Comparison of ENCODE assay signal across 18 cellular contexts in genomic region chr21:29133796-29134195, GRCh38. TPM values are rescaled to one million over a fixed set of nuclear protein-coding genes. Genes with fewer than 3 reads are reported as not detected.
DNase-seq lines count a peak whose midpoint lies in the region; ATAC-seq lines count a peak whose summit lies in the region.
"Had no signal": no experiment of that assay in that cellular context is flagged by ENCODE, and none has a peak within 500 bp of the region (broad histone marks: within the 10 kb centered on the region; RNA-seq: fewer than 3 reads in every experiment).

No MANE protein-coding gene starts in this region.

- H4K91ac ChIP-seq in trophoblast cell (ENCODE audit: low read depth, low read length), result no peak overlapping the region

- H2BK12ac ChIP-seq in trophoblast cell (ENCODE audit: low read length), result no peak overlapping the region

- no peak overlapping the region for H2BK5ac ChIP-seq in trophoblast cell (ENCODE audit: low read depth, low read length, poor library complexity)

- ATAC-seq in GM18868 (IDR thresholded peaks at IDR 0.05; ENCODE audit: unreplicated experiment) (no peak), HG02840 (IDR thresholded peaks at IDR 0.05; ENCODE audit: low FRiP score, unreplicated experiment) (no peak)
- ATAC-seq: PC-3 had no signal

- no peak overlapping the region for H3K27ac ChIP-seq in trophoblast cell (ENCODE audit: low read depth, low read length)
- H3K27ac ChIP-seq: 22Rv1, BLaER1, HL-60, KMS-11 had no signal

- H3K18ac ChIP-seq in trophoblast cell (ENCODE audit: low read length), result no peak overlapping the region

- H3K9ac ChIP-seq in trophoblast cell (ENCODE audit: low read length), result no peak overlapping the region
- H3K9ac ChIP-seq: BLaER1, KMS-11 had no signal

- H2AK5ac ChIP-seq in trophoblast cell (ENCODE audit: low read length), result no peak overlapping the region

- H4K8ac ChIP-seq in trophoblast cell (ENCODE audit: low read depth, low read length), result no peak overlapping the region

- H3K14ac ChIP-seq in trophoblast cell (ENCODE audit: low read length), result no peak overlapping the region

- H4K12ac ChIP-seq in trophoblast cell (ENCODE audit: low read depth, low read length), result no peak overlapping the region

- DNase-seq in NCI-H146 (lab: John Stamatoyannopoulos, UW) (peak; percentile 3), NCI-H146 treated with DMSO at 0.1 percent for 48 hours (lab: John Stamatoyannopoulos, UW; ENCODE audit: unreplicated experiment) (no peak), NCI-H69 (lab: John Stamatoyannopoulos, UW) (peak; percentile 18), iPS DF 4.7 (ENCODE audit: extremely low read depth, low spot score) (peak; percentile 33), trophoblast cell (peak; percentile 15 to 26)
- no peak for DNase-seq in effector CD8-positive, alpha-beta T cell (lab: John Stamatoyannopoulos, UW)
- DNase-seq: DMS 273 treated with DMSO at 0.1 percent for 48 hours, MG63, NCI-H1092 treated with DMSO at 0.1 percent for 48 hours, NCI-H187 treated with DMSO at 0.1 percent for 48 hours, NCI-H748 treated with DMSO at 0.1 percent for 48 hours, PC-3 had no signal

- no peaks in the 10 kb centered on the region for H3K36me3 ChIP-seq in trophoblast cell (ENCODE audit: control insufficient read depth in 1 of 2, insufficient read depth in 2 of 2, low read length in 2 of 2)
- H3K36me3 ChIP-seq: BLaER1, MG63 had no signal

- no peak overlapping the region for H3K4me3 ChIP-seq in trophoblast cell (ENCODE audit: low read depth, low read length)
- H3K4me3 ChIP-seq: BLaER1, MG63 had no signal

- H3K27me3 ChIP-seq in trophoblast cell (ENCODE audit: insufficient read depth, low read length), result no peaks in the 10 kb centered on the region
- H3K27me3 ChIP-seq: BLaER1, MG63 had no signal

- H2BK120ac ChIP-seq in trophoblast cell (ENCODE audit: insufficient read depth, low read length, poor library complexity), result no peak overlapping the region

- H3K4ac ChIP-seq in trophoblast cell (ENCODE audit: low read depth, low read length), result no peak overlapping the region

- H2AFZ ChIP-seq in trophoblast cell (ENCODE audit: insufficient read depth, low read length, poor library complexity), result no peak overlapping the region

- H3K79me1 ChIP-seq in trophoblast cell (ENCODE audit: low read length), result no peaks in the 10 kb centered on the region

- no peaks in the 10 kb centered on the region for H3K79me2 ChIP-seq in trophoblast cell (ENCODE audit: control insufficient read depth, insufficient read depth, low read length, poor library complexity)

- H3K9me3 ChIP-seq in trophoblast cell (ENCODE audit: insufficient read depth, low read depth, low read length), result no peaks in the 10 kb centered on the region

- no peak overlapping the region for H3K4me2 ChIP-seq in trophoblast cell (ENCODE audit: low read length)
- H3K4me2 ChIP-seq: BLaER1, KMS-11 had no signal

- no peaks in the 10 kb centered on the region for H3K4me1 ChIP-seq in trophoblast cell (ENCODE audit: control insufficient read depth in 1 of 2, insufficient read depth in 2 of 2, low read length in 2 of 2)

- no CpG with 5 or more reads among the region's 5 CpGs for WGBS in trophoblast cell (ENCODE audit: extremely low coverage, insufficient coverage, insufficient read length)

- H3K23ac ChIP-seq in trophoblast cell (ENCODE audit: low read length), result no peak overlapping the region

RNA-seq across cellular contexts. Expression of gene MAP3K7CL, which starts 3.4 kb away (rescaled TPM):
- polyA plus RNA-seq in trophoblast cell (2013), result 0.10 and 0.11 TPM in 2 replicates

Comparison
In these comparisons a context has a peak if more than half of its experiments do, and no peak if none do; other contexts are left out.
1. DNase-seq: peak in NCI-H146 (single experiment), NCI-H69 (single experiment), iPS DF 4.7 (single experiment) and trophoblast cell (2 of 2); none in NCI-H146 treated with DMSO at 0.1 percent for 48 hours (single experiment) and effector CD8-positive, alpha-beta T cell (single experiment).